8 cellular contexts compared by ENCODE assay signal in the genomic region with DNA sequence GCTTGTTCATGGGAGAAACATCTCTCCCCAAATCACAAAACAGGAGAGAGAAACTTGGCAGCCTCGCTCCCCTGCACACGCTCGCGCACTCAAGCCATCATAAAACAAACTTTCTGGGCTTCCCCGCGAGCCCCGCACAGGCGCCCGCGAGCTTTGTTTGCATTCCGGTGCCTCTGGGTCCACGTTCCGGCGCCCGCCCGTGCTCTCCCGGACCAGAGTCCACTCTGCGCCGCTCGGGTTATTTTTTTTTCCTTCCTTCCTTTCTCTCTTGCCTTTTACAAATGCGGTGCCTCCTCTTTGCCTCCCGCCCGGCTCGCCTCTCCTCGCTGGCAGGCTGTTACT. TPM values are rescaled to one million over a fixed set of nuclear protein-coding genes. Genes with fewer than 3 reads are reported as not detected.
DNase-seq lines count a peak whose midpoint lies in the region; ATAC-seq, FAIRE-seq and TF ChIP-seq lines count a peak whose summit lies in the region.

No MANE protein-coding gene starts in this region.

- TF ChIP-seq POLR2A in H54 (IDR thresholded peaks at IDR 0.05; ENCODE audit: low read depth, low read length): no peak

- H3K27me3 Mint-ChIP-seq in IgD-negative memory B cell (peaks cover 27% of the 10 kb centered on the region), naive B cell (peaks cover 60 to 86% (median 70%) of the 10 kb centered on the region in 3 donors)
- H3K27me3 Mint-ChIP-seq in dendritic cell treated with granulocyte-macrophage colony-stimulating factor and Interleukin-4, amounts not matched to agents 40 ng/mL and 50 ng/mL, for 4 days: peaks cover 71% of the 10 kb centered on the region

- intact Hi-C loops in dendritic cell treated with granulocyte-macrophage colony-stimulating factor and Interleukin-4, amounts not matched to agents 40 ng/mL and 50 ng/mL, for 4 days (cut with micrococcal nuclease): no loop called here

- no peak for DNase-seq in AG10803 (ENCODE audit: low read depth)
- no peak for DNase-seq in naive B cell
- no peak for DNase-seq in H54 (ENCODE audit: insufficient read length, low spot score)
- no peak for DNase-seq in NCI-H187 treated with DMSO at 0.1 percent for 48 hours (lab: John Stamatoyannopoulos, UW)
- DNase-seq in stimulated activated naive CD4-positive, alpha-beta T cell treated with Interleukin-2 at 50 U/mL for 16 hours (lab: John Stamatoyannopoulos, UW): no peak

- peak; percentile 19 for ATAC-seq in GM21423 (IDR thresholded peaks at IDR 0.05; ENCODE audit: unreplicated experiment)
- no peak for ATAC-seq in naive B cell (ENCODE audit: low read depth in 2 of 2)

- H3K36me3 Mint-ChIP-seq in IgD-negative memory B cell: peaks cover 2% of the 10 kb centered on the region
- H3K36me3 Mint-ChIP-seq in dendritic cell treated with granulocyte-macrophage colony-stimulating factor and Interleukin-4, amounts not matched to agents 40 ng/mL and 50 ng/mL, for 4 days (ENCODE audit: low read depth): no peaks in the 10 kb centered on the region
- peaks cover 0 to 9% of the 10 kb centered on the region in 2 donors for H3K36me3 Mint-ChIP-seq in naive B cell

- H3K4me3 Mint-ChIP-seq in IgD-negative memory B cell (peak overlapping the region; percentile 29 to 78 (median 58)), naive B cell (peak overlapping the region in 7 of 8 donors; percentile 47 to 82 (median 75))
- H3K4me3 Mint-ChIP-seq in dendritic cell treated with granulocyte-macrophage colony-stimulating factor and Interleukin-4, amounts not matched to agents 40 ng/mL and 50 ng/mL, for 4 days: peak overlapping the region; percentile 68

- H3K27ac Mint-ChIP-seq in IgD-negative memory B cell (no peak overlapping the region), naive B cell (peak overlapping the region in 1 of 6 donors; percentile 53)
- H3K27ac Mint-ChIP-seq in dendritic cell treated with granulocyte-macrophage colony-stimulating factor and Interleukin-4, amounts not matched to agents 40 ng/mL and 50 ng/mL, for 4 days: no peak overlapping the region

- FAIRE-seq in H54 (lab: Jason Lieb, UNC): no peak

- H3K9me3 Mint-ChIP-seq in IgD-negative memory B cell: peaks cover 0 to 4% (median 3%) of the 10 kb centered on the region in 3 donors
- H3K9me3 Mint-ChIP-seq in dendritic cell treated with granulocyte-macrophage colony-stimulating factor and Interleukin-4, amounts not matched to agents 40 ng/mL and 50 ng/mL, for 4 days: no peaks in the 10 kb centered on the region
- peaks cover 0 to 4% (median 0%) of the 10 kb centered on the region in 7 donors for H3K9me3 Mint-ChIP-seq in naive B cell

- TF ChIP-seq CTCF in AG10803 (conservative IDR thresholded peaks at IDR 0.05; ENCODE audit: low read length): no peak

- H3K4me1 Mint-ChIP-seq in IgD-negative memory B cell (peaks cover 0 to 8% (median 8%) of the 10 kb centered on the region in 3 donors), naive B cell (peaks cover 12 to 20% (median 15%) of the 10 kb centered on the region in 3 donors)
- H3K4me1 Mint-ChIP-seq in dendritic cell treated with granulocyte-macrophage colony-stimulating factor and Interleukin-4, amounts not matched to agents 40 ng/mL and 50 ng/mL, for 4 days (ENCODE audit: low read depth): peaks cover 19% of the 10 kb centered on the region

- peak overlapping the region; percentile 99 for H3K4me3 ChIP-seq in AG10803 (ENCODE audit: low read length)

RNA-seq across cellular contexts. Expression of a gene that starts 0.4 kb away (rescaled TPM):
- 1.3 TPM for polyA plus RNA-seq in IgD-negative memory B cell
- polyA plus RNA-seq in naive B cell (ENCODE audit: low read depth in 6 of 6): under 1 TPM in 1 of 6 donors, not detected in 5; 0.08 TPM
